In genomic region chr3:139110072-139110830, GRCh38 we compare ENCODE assay signal across 2 cellular contexts.
TF ChIP-seq lines count a peak whose summit lies in the region.

No MANE protein-coding gene starts in this region.

TF ChIP-seq in liver, 16 proteins besides CTCF, POLR2A, EP300 and RAD21 (continued from another document):
- TF ChIP-seq REST (IDR thresholded peaks at IDR 0.05) (peak; percentile 54), YY1 (IDR thresholded peaks at IDR 0.05) (peak; percentile 46), FOXA2 (IDR thresholded peaks at IDR 0.05) (peak; percentile 30)
- TF ChIP-seq, protein P1, sequence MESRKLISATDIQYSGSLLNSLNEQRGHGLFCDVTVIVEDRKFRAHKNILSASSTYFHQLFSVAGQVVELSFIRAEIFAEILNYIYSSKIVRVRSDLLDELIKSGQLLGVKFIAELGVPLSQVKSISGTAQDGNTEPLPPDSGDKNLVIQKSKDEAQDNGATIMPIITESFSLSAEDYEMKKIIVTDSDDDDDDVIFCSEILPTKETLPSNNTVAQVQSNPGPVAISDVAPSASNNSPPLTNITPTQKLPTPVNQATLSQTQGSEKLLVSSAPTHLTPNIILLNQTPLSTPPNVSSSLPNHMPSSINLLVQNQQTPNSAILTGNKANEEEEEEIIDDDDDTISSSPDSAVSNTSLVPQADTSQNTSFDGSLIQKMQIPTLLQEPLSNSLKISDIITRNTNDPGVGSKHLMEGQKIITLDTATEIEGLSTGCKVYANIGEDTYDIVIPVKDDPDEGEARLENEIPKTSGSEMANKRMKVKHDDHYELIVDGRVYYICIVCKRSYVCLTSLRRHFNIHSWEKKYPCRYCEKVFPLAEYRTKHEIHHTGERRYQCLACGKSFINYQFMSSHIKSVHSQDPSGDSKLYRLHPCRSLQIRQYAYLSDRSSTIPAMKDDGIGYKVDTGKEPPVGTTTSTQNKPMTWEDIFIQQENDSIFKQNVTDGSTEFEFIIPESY (IDR thresholded peaks at IDR 0.05), result no peak

TF ChIP-seq in HepG2, 621 proteins besides CTCF, POLR2A, EP300 and RAD21 (continued from another document):
- TF ChIP-seq HMGXB3 (CRISPR knock-in tag; IDR thresholded peaks at IDR 0.05; ENCODE audit: borderline replicate concordance) (no peak), ZNF577 (CRISPR knock-in tag; IDR thresholded peaks at IDR 0.05; ENCODE audit: borderline replicate concordance, low read depth) (no peak), ATRX (CRISPR knock-in tag; IDR thresholded peaks at IDR 0.05; ENCODE audit: borderline replicate concordance) (no peak), SIX1 (CRISPR knock-in tag; IDR thresholded peaks at IDR 0.05; ENCODE audit: borderline replicate concordance) (no peak), ZKSCAN8 (CRISPR knock-in tag; IDR thresholded peaks at IDR 0.05; ENCODE audit: borderline replicate concordance) (no peak), U2AF1 (optimal IDR thresholded peaks at IDR 0.05; ENCODE audit: low read depth, low read length) (no peak), KAT7 (CRISPR knock-in tag; IDR thresholded peaks at IDR 0.05; ENCODE audit: borderline replicate concordance) (no peak)
